8 cellular contexts compared by ENCODE assay signal in the genomic region with DNA sequence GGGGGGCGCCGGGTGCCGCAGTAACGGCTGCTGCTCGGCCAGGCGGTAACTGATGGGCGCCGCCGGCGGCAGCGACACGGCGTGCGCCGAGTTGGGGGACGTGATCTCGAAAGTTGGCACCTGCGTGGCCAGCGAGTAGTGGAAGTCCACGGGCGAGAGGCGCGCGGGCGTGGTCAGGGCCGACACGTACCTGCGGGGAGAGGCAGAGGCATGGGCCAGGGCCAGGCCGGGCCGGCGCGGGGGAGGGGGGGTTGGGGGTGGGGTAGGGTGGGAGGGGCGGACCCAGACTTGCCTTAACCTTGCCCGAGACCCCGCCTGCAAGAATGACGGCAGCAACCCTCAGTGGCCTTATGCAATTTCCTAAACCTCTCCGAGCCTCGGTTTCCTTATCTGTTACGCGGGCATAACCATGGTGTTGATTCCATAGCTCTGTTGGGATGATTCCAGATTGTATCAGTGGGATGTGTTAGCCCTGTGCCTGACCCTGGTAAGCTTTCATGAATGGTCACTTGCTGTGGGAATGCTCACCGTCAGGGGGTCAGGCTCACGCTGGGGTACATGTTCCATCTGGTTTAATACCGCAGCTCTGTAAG. TPM values are rescaled to one million over a fixed set of nuclear protein-coding genes. Genes with fewer than 3 reads are reported as not detected.
A peak's percentile ranks its signal among the peaks of the same experiment; 100 is the strongest.
DNase-seq lines count a peak whose midpoint lies in the region; ATAC-seq, FAIRE-seq and TF ChIP-seq lines count a peak whose summit lies in the region.

No MANE protein-coding gene starts in this region.

- H3K4me1 ChIP-seq in right lobe of liver: peaks cover 0 to 5% (median 0%) of the 10 kb centered on the region in 4 donors

- H3K4me3 Mint-ChIP-seq in IgD-negative memory B cell: peak overlapping the region; percentile 64 to 85 (median 82)

- no peak for TF ChIP-seq POLR2A in GM18505 (IDR thresholded peaks at IDR 0.05; ENCODE audit: borderline replicate concordance, extremely low read depth, insufficient read depth, insufficient read length)
- TF ChIP-seq POLR2A in right lobe of liver (IDR thresholded peaks at IDR 0.05): no peak

- H3K27me3 Mint-ChIP-seq in IgD-negative memory B cell: peaks cover 9% of the 10 kb centered on the region

- 74% methylated on average over 3 of the region's 43 CpGs for WGBS in right lobe of liver (ENCODE audit: insufficient coverage, low coverage, low lambda C conversion rate, missing lambda C conversion rate)

- peaks cover 0 to 18% (median 7%) of the 10 kb centered on the region in 3 donors for H3K4me1 Mint-ChIP-seq in IgD-negative memory B cell

- no peak for TF ChIP-seq CTCF in astrocyte of the cerebellum (IDR thresholded peaks at IDR 0.05; ENCODE audit: low read depth, low read length, missing control alignments)
- TF ChIP-seq CTCF in right lobe of liver (IDR thresholded peaks at IDR 0.05): no peak

- no peak for FAIRE-seq in GM19239 (lab: Jason Lieb, UNC)

- peak overlapping the region; percentile 39 for H3K4me3 ChIP-seq in astrocyte of the cerebellum (ENCODE audit: low read depth, low read length)
- H3K4me3 ChIP-seq in right lobe of liver: peak overlapping the region; percentile 27 to 47 (median 45)

- no peaks in the 10 kb centered on the region for H3K9me3 ChIP-seq in right lobe of liver

- in situ Hi-C loops in astrocyte of the cerebellum (cut with HindIII; ENCODE audit: low sequenced_read_pairs): no loop called here

- no peaks in the 10 kb centered on the region for H3K36me3 ChIP-seq in right lobe of liver

- no peaks in the 10 kb centered on the region for H3K9me3 Mint-ChIP-seq in IgD-negative memory B cell

- ATAC-seq in GM18505 (IDR thresholded peaks at IDR 0.05; ENCODE audit: unreplicated experiment) (peak; percentile 21), right lobe of liver (no peak)

- no peak overlapping the region for H3K27ac ChIP-seq in right lobe of liver

- no peaks in the 10 kb centered on the region for H3K36me3 Mint-ChIP-seq in IgD-negative memory B cell

- intact Hi-C loops in right lobe of liver (cut with DNase I): no loop called here

- H3K27ac Mint-ChIP-seq in IgD-negative memory B cell: peak overlapping the region in 2 of 3 donors; percentile 60 to 90

- DNase-seq in astrocyte of the cerebellum (ENCODE audit: low read depth): no peak
- DNase-seq in right lobe of liver: peak in 2 of 3 donors; percentile 31 to 57
- peak; percentile 44 for DNase-seq in stimulated activated naive CD4-positive, alpha-beta T cell treated with Interleukin-2 at 50 U/mL for 16 hours (lab: John Stamatoyannopoulos, UW)
- DNase-seq in DMS114 treated with DMSO at 0.1 percent for 48 hours (lab: John Stamatoyannopoulos, UW; ENCODE audit: unreplicated experiment): no peak
- DNase-seq in GM19239 (ENCODE audit: insufficient read length, low spot score): no peak
- no peak for DNase-seq in NCI-H1694 (lab: John Stamatoyannopoulos, UW)

- H3K27me3 ChIP-seq in right lobe of liver: no peaks in the 10 kb centered on the region

RNA-seq across cellular contexts. Expression of a gene that starts 53.0 kb away (rescaled TPM):
- not detected for polyA plus RNA-seq in IgD-negative memory B cell
- under 1 TPM in 3 of 6 experiments, not detected in 3; 0.04 to 0.07 (median 0.07) TPM for total RNA-seq in right lobe of liver

Comparison
In these comparisons a context has a peak if more than half of its experiments do, and no peak if none do; other contexts are left out.
1. DNase-seq: peak in right lobe of liver (2 of 3) and stimulated activated naive CD4-positive, alpha-beta T cell treated with Interleukin-2 at 50 U/mL for 16 hours (single experiment); none in astrocyte of the cerebellum (single experiment), DMS114 treated with DMSO at 0.1 percent for 48 hours (single experiment), GM19239 (single experiment) and NCI-H1694 (single experiment).